1 cellular context compared by ENCODE assay signal in the genomic region with DNA sequence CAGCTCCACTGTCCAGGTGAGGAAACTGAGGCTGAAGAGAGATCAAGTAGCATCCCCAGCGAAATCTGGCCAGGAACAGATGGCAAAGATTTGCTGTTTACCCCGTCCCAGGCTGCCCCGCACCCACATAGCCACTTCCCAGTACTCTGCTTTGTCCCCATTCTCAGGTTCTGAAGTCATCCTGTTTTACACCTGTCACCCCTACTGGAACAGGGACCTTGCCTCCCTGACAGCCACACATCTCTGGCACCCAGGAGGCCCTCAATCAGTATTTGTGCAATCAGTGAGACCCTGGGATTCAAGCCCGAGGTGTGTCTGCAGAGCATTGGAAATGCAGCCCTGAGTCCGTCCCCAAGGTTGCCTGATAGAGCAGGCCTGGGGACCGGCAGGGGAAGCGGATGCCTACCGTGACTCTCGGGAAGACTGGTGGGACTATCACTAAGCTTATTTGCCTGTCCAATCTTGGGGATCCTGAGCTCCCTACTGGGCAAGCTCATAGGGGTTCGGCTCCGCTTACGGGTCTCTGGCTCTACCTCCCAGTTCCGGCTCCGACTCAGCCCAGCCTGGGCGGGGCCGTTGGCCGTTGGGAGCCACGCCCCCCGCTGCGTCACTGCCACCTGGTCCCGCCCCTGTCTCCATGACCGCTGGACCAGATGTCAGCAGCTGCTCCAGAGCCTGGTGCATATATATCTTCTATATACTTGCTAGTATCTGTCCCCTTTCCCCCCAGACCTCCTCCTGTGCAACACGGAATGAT.
A peak's percentile ranks its signal among the peaks of the same experiment; 100 is the strongest.
TF ChIP-seq lines count a peak whose summit lies in the region.

No MANE protein-coding gene starts in this region.

TF ChIP-seq in K562, 482 proteins besides CTCF, POLR2A, EP300 and RAD21 (continued from another document and continues in another):
- TF ChIP-seq PTTG1 (tag; IDR thresholded peaks at IDR 0.05; ENCODE audit: low read depth), result no peak
- TF ChIP-seq RFX1 (IDR thresholded peaks at IDR 0.05), result peak; percentile 39; the same call in 1 of the 2 replicates
- TF ChIP-seq, protein P1, sequence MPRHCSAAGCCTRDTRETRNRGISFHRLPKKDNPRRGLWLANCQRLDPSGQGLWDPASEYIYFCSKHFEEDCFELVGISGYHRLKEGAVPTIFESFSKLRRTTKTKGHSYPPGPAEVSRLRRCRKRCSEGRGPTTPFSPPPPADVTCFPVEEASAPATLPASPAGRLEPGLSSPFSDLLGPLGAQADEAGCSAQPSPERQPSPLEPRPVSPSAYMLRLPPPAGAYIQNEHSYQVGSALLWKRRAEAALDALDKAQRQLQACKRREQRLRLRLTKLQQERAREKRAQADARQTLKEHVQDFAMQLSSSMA (CRISPR knock-in tag; IDR thresholded peaks at IDR 0.05), result 0 out of 2 replicates have a peak, but pooled peaks have one; percentile 9
- TF ChIP-seq ETS2 (tag; IDR thresholded peaks at IDR 0.05; ENCODE audit: borderline replicate concordance, poor library complexity, severe bottlenecking), result no peak
- TF ChIP-seq RBM22 (IDR thresholded peaks at IDR 0.05; ENCODE audit: low read depth, low read length, poor library complexity, severe bottlenecking), result no peak
- TF ChIP-seq, protein P2, sequence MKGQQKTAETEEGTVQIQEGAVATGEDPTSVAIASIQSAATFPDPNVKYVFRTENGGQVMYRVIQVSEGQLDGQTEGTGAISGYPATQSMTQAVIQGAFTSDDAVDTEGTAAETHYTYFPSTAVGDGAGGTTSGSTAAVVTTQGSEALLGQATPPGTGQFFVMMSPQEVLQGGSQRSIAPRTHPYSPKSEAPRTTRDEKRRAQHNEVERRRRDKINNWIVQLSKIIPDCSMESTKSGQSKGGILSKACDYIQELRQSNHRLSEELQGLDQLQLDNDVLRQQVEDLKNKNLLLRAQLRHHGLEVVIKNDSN (CRISPR knock-in tag; IDR thresholded peaks at IDR 0.05), result peak; percentile 44
- TF ChIP-seq HMG20A (CRISPR knock-in tag; conservative IDR thresholded peaks at IDR 0.05), result no peak
- TF ChIP-seq STAT5A (IDR thresholded peaks at IDR 0.05; ENCODE audit: borderline replicate concordance, low read length), result no peak
- TF ChIP-seq TCF7L2 (IDR thresholded peaks at IDR 0.05; ENCODE audit: low read depth, low read length), result no peak
- peak; percentile 74; the same call in 1 of the 2 replicates for TF ChIP-seq POLR2AphosphoS2 (IDR thresholded peaks at IDR 0.05; ENCODE audit: low read length)
- TF ChIP-seq POLR2G (IDR thresholded peaks at IDR 0.05; ENCODE audit: low read depth, low read length), result peak; percentile 70
- no peak for TF ChIP-seq KAT7 (CRISPR knock-in tag; IDR thresholded peaks at IDR 0.05; ENCODE audit: borderline replicate concordance)
- no peak for TF ChIP-seq KHSRP (IDR thresholded peaks at IDR 0.05)
- no peak for TF ChIP-seq ZC3H4 (CRISPR knock-in tag; IDR thresholded peaks at IDR 0.05; ENCODE audit: borderline replicate concordance)
- TF ChIP-seq ERF (CRISPR knock-in tag; IDR thresholded peaks at IDR 0.05), result no peak
- TF ChIP-seq, protein P3, sequence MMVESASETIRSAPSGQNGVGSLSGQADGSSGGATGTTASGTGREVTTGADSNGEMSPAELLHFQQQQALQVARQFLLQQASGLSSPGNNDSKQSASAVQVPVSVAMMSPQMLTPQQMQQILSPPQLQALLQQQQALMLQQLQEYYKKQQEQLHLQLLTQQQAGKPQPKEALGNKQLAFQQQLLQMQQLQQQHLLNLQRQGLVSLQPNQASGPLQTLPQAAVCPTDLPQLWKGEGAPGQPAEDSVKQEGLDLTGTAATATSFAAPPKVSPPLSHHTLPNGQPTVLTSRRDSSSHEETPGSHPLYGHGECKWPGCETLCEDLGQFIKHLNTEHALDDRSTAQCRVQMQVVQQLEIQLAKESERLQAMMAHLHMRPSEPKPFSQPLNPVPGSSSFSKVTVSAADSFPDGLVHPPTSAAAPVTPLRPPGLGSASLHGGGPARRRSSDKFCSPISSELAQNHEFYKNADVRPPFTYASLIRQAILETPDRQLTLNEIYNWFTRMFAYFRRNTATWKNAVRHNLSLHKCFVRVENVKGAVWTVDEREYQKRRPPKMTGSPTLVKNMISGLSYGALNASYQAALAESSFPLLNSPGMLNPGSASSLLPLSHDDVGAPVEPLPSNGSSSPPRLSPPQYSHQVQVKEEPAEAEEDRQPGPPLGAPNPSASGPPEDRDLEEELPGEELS (CRISPR knock-in tag; IDR thresholded peaks at IDR 0.05; ENCODE audit: borderline replicate concordance), result no peak
- peak; percentile 88 for TF ChIP-seq CREM (IDR thresholded peaks at IDR 0.05; ENCODE audit: low read depth)
- TF ChIP-seq, protein P4, sequence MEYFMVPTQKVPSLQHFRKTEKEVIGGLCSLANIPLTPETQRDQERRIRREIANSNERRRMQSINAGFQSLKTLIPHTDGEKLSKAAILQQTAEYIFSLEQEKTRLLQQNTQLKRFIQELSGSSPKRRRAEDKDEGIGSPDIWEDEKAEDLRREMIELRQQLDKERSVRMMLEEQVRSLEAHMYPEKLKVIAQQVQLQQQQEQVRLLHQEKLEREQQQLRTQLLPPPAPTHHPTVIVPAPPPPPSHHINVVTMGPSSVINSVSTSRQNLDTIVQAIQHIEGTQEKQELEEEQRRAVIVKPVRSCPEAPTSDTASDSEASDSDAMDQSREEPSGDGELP (CRISPR knock-in tag; IDR thresholded peaks at IDR 0.05; ENCODE audit: borderline replicate concordance), result peak; percentile 87
- TF ChIP-seq TOE1 (IDR thresholded peaks at IDR 0.05; ENCODE audit: borderline replicate concordance), result peak; percentile 32; the same call in 1 of the 2 replicates
- TF ChIP-seq TOE1 (CRISPR knock-in tag; IDR thresholded peaks at IDR 0.05; ENCODE audit: borderline replicate concordance, low read depth), result no peak
- no peak for TF ChIP-seq SLC30A9 (CRISPR knock-in tag; IDR thresholded peaks at IDR 0.05)
- TF ChIP-seq MAZ (CRISPR knock-in tag; conservative IDR thresholded peaks at IDR 0.05 in 1 of 2, IDR thresholded peaks at IDR 0.05 in 1 of 2), result peak; percentile 23 to 61; a peak in 1 of 4 replicates
- TF ChIP-seq KAT8 (IDR thresholded peaks at IDR 0.05; ENCODE audit: low read depth), result no peak
- TF ChIP-seq ZKSCAN3 (CRISPR knock-in tag; IDR thresholded peaks at IDR 0.05), result no peak
- TF ChIP-seq, protein P5, sequence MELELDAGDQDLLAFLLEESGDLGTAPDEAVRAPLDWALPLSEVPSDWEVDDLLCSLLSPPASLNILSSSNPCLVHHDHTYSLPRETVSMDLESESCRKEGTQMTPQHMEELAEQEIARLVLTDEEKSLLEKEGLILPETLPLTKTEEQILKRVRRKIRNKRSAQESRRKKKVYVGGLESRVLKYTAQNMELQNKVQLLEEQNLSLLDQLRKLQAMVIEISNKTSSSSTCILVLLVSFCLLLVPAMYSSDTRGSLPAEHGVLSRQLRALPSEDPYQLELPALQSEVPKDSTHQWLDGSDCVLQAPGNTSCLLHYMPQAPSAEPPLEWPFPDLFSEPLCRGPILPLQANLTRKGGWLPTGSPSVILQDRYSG (tag; conservative IDR thresholded peaks at IDR 0.05; ENCODE audit: low read depth), result no peak
- TF ChIP-seq NFE2 (IDR thresholded peaks at IDR 0.05; ENCODE audit: low read depth), result 0 out of 2 replicates have a peak, but pooled peaks have one; percentile 24
- TF ChIP-seq, protein P6, sequence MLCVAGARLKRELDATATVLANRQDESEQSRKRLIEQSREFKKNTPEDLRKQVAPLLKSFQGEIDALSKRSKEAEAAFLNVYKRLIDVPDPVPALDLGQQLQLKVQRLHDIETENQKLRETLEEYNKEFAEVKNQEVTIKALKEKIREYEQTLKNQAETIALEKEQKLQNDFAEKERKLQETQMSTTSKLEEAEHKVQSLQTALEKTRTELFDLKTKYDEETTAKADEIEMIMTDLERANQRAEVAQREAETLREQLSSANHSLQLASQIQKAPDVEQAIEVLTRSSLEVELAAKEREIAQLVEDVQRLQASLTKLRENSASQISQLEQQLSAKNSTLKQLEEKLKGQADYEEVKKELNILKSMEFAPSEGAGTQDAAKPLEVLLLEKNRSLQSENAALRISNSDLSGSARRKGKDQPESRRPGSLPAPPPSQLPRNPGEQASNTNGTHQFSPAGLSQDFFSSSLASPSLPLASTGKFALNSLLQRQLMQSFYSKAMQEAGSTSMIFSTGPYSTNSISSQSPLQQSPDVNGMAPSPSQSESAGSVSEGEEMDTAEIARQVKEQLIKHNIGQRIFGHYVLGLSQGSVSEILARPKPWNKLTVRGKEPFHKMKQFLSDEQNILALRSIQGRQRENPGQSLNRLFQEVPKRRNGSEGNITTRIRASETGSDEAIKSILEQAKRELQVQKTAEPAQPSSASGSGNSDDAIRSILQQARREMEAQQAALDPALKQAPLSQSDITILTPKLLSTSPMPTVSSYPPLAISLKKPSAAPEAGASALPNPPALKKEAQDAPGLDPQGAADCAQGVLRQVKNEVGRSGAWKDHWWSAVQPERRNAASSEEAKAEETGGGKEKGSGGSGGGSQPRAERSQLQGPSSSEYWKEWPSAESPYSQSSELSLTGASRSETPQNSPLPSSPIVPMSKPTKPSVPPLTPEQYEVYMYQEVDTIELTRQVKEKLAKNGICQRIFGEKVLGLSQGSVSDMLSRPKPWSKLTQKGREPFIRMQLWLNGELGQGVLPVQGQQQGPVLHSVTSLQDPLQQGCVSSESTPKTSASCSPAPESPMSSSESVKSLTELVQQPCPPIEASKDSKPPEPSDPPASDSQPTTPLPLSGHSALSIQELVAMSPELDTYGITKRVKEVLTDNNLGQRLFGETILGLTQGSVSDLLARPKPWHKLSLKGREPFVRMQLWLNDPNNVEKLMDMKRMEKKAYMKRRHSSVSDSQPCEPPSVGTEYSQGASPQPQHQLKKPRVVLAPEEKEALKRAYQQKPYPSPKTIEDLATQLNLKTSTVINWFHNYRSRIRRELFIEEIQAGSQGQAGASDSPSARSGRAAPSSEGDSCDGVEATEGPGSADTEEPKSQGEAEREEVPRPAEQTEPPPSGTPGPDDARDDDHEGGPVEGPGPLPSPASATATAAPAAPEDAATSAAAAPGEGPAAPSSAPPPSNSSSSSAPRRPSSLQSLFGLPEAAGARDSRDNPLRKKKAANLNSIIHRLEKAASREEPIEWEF (CRISPR knock-in tag; IDR thresholded peaks at IDR 0.05), result no peak
- TF ChIP-seq NCOA2 (IDR thresholded peaks at IDR 0.05; ENCODE audit: partially characterized antibody in 2 of 2), result no peak
- TF ChIP-seq, protein P7, sequence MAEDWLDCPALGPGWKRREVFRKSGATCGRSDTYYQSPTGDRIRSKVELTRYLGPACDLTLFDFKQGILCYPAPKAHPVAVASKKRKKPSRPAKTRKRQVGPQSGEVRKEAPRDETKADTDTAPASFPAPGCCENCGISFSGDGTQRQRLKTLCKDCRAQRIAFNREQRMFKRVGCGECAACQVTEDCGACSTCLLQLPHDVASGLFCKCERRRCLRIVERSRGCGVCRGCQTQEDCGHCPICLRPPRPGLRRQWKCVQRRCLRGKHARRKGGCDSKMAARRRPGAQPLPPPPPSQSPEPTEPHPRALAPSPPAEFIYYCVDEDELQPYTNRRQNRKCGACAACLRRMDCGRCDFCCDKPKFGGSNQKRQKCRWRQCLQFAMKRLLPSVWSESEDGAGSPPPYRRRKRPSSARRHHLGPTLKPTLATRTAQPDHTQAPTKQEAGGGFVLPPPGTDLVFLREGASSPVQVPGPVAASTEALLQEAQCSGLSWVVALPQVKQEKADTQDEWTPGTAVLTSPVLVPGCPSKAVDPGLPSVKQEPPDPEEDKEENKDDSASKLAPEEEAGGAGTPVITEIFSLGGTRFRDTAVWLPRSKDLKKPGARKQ (CRISPR knock-in tag; IDR thresholded peaks at IDR 0.05), result no peak
- TF ChIP-seq PHF21A (IDR thresholded peaks at IDR 0.05; ENCODE audit: borderline replicate concordance, low read depth), result no peak
- no peak for TF ChIP-seq ZNF780A (CRISPR knock-in tag; IDR thresholded peaks at IDR 0.05)
- TF ChIP-seq TFAM (CRISPR knock-in tag; conservative IDR thresholded peaks at IDR 0.05), result no peak
- TF ChIP-seq ZNF143 (CRISPR knock-in tag; IDR thresholded peaks at IDR 0.05), result peak; percentile 4; the same call in 1 of the 2 replicates
- no peak for TF ChIP-seq ATF1 (CRISPR knock-in tag; IDR thresholded peaks at IDR 0.05)
- TF ChIP-seq ATF1 (tag; IDR thresholded peaks at IDR 0.05), result peak; percentile 88
- peak; percentile 42; the same call in 1 of the 2 replicates for TF ChIP-seq ZFX (CRISPR knock-in tag; IDR thresholded peaks at IDR 0.05)
- TF ChIP-seq, protein P8, sequence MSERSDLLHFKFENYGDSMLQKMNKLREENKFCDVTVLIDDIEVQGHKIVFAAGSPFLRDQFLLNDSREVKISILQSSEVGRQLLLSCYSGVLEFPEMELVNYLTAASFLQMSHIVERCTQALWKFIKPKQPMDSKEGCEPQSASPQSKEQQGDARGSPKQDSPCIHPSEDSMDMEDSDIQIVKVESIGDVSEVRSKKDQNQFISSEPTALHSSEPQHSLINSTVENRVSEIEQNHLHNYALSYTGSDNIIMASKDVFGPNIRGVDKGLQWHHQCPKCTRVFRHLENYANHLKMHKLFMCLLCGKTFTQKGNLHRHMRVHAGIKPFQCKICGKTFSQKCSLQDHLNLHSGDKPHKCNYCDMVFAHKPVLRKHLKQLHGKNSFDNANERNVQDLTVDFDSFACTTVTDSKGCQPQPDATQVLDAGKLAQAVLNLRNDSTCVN (CRISPR knock-in tag; IDR thresholded peaks at IDR 0.05), result no peak
- TF ChIP-seq MECOM (CRISPR knock-in tag; IDR thresholded peaks at IDR 0.05), result no peak
- TF ChIP-seq NFRKB (IDR thresholded peaks at IDR 0.05; ENCODE audit: low read depth), result no peak
- TF ChIP-seq NR2C2 (CRISPR knock-in tag; IDR thresholded peaks at IDR 0.05), result 0 out of 2 replicates have a peak, but pooled peaks have one; percentile 27
- TF ChIP-seq NR2C2 (tag; IDR thresholded peaks at IDR 0.05), result no peak
- TF ChIP-seq RB1 (IDR thresholded peaks at IDR 0.05; ENCODE audit: low read depth), result peak; percentile 23; the same call in 1 of the 2 replicates
- TF ChIP-seq, protein P9, sequence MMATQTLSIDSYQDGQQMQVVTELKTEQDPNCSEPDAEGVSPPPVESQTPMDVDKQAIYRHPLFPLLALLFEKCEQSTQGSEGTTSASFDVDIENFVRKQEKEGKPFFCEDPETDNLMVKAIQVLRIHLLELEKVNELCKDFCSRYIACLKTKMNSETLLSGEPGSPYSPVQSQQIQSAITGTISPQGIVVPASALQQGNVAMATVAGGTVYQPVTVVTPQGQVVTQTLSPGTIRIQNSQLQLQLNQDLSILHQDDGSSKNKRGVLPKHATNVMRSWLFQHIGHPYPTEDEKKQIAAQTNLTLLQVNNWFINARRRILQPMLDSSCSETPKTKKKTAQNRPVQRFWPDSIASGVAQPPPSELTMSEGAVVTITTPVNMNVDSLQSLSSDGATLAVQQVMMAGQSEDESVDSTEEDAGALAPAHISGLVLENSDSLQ (IDR thresholded peaks at IDR 0.05), result peak; percentile 55; the same call in 1 of the 2 replicates
- TF ChIP-seq ATF7 (IDR thresholded peaks at IDR 0.05), result peak; percentile 72
- no peak; a peak in 1 of 4 replicates for TF ChIP-seq TEAD1 (CRISPR knock-in tag; IDR thresholded peaks at IDR 0.05)
- no peak for TF ChIP-seq ZNF212 (CRISPR knock-in tag; IDR thresholded peaks at IDR 0.05)
- TF ChIP-seq PHF8 (IDR thresholded peaks at IDR 0.05; ENCODE audit: borderline replicate concordance, low read length), result peak; percentile 37; the same call in 1 of the 2 replicates
- no peak for TF ChIP-seq CBFA2T3 (IDR thresholded peaks at IDR 0.05)
- TF ChIP-seq NR1H2 (CRISPR knock-in tag; IDR thresholded peaks at IDR 0.05), result no peak
- no peak for TF ChIP-seq NCOA4 (IDR thresholded peaks at IDR 0.05; ENCODE audit: partially characterized antibody)
